Comparison of ENCODE assay signal across 26 cellular contexts in genomic region chr19:39304185-39304513, GRCh38. TPM values are rescaled to one million over a fixed set of nuclear protein-coding genes. Genes with fewer than 3 reads are reported as not detected.
DNase-seq lines count a peak whose midpoint lies in the region; ATAC-seq, FAIRE-seq and TF ChIP-seq lines count a peak whose summit lies in the region.
"Had no signal": no experiment of that assay in that cellular context is flagged by ENCODE, and none has a peak within 500 bp of the region (broad histone marks: within the 10 kb centered on the region; RNA-seq: fewer than 3 reads in every experiment).

No MANE protein-coding gene starts in this region.

- intact Hi-C loops in Right ventricle myocardium inferior (cut with DNase I) = no loop called here
- intact Hi-C loops in K562 (cut with micrococcal nuclease) = loop anchor here (10.0 kb wide), 1 partner anchor 49 kb away; no protein-coding TSS in a partner anchor
- intact Hi-C loops in esophagus squamous epithelium (cut with DNase I) = no loop called here

- ATAC-seq in Right ventricle myocardium inferior (no peak), K562 (no peak), GM23338 (no peak)
- no peak for ATAC-seq in naive thymus-derived CD8-positive, alpha-beta T cell

- CTCF ChIA-PET in K562 (lab: Yijun Ruan, JAX; ENCODE audit: low intra/inter-chr PET ratio) = no interaction called here

- H3F3A ChIP-seq in GM23338 (replicated peaks; ENCODE audit: low read depth) = peaks cover 11% of the 10 kb centered on the region

- peak overlapping the region in 2 of 10 donors; percentile 30 to 38 for H3K27ac Mint-ChIP-seq in naive thymus-derived CD8-positive, alpha-beta T cell
- no peak overlapping the region for H3K27ac Mint-ChIP-seq in GM23338
- H3K27ac Mint-ChIP-seq: CD4-positive, alpha-beta T cell; IgD-negative memory B cell had no signal

- FAIRE-seq in K562 (lab: Jason Lieb, UNC) = no peak

- no peak for TF ChIP-seq EP300 in K562 (IDR thresholded peaks at IDR 0.05; ENCODE audit: low read length)

- no peaks in the 10 kb centered on the region for H3K9me1 ChIP-seq in K562 (ENCODE audit: control insufficient read depth, insufficient read depth, low read length)

- H3K36me3 ChIP-seq in cardiac muscle cell = no peaks in the 10 kb centered on the region
- H3K36me3 ChIP-seq in K562 (ENCODE audit: control insufficient read depth, insufficient read depth, low read length) = peaks cover 10% of the 10 kb centered on the region; the same call in 1 of the 3 replicates
- H3K36me3 ChIP-seq in mesodermal cell (ENCODE audit: control insufficient read depth, insufficient read depth, low read length) = no peaks in the 10 kb centered on the region
- no peaks in the 10 kb centered on the region for H3K36me3 ChIP-seq in esophagus squamous epithelium
- no peaks in the 10 kb centered on the region for H3K36me3 ChIP-seq in GM23338 (ENCODE audit: insufficient read depth)

- DNase-seq in cardiac muscle cell (ENCODE audit: low read depth in 1 of 2, low spot score in 1 of 2) (no peak), Right ventricle myocardium inferior (ENCODE audit: missing footprints) (no peak), K562 (ENCODE audit: extremely low read depth in 1 of 4, low spot score in 3 of 4) (no peak), esophagus squamous epithelium (lab: John Stamatoyannopoulos, UW) (no peak), GM23338 (ENCODE audit: low spot score) (no peak)
- no peak for DNase-seq in naive thymus-derived CD8-positive, alpha-beta T cell
- DNase-seq: CD4-positive, alpha-beta T cell; DMS53; GM23248; HCEC 1CT; NCI-H1048; NCI-H1417; NCI-H1694 treated with DMSO at 0.1 percent for 48 hours; NCI-H2081; NCI-H2227 treated with DMSO at 0.1 percent for 48 hours; NCI-H526 treated with DMSO at 0.1 percent for 48 hours; RPMI8226; SHP77 had no signal

- no peak for TF ChIP-seq POLR2A in K562 (conservative IDR thresholded peaks at IDR 0.05)
- TF ChIP-seq POLR2A in esophagus squamous epithelium (IDR thresholded peaks at IDR 0.05) = no peak

- no peaks in the 10 kb centered on the region for H3K27me3 Mint-ChIP-seq in naive thymus-derived CD8-positive, alpha-beta T cell
- peaks cover 28% of the 10 kb centered on the region for H3K27me3 Mint-ChIP-seq in GM23338 (ENCODE audit: insufficient read depth, low read depth, poor library complexity)
- H3K27me3 Mint-ChIP-seq: CD4-positive, alpha-beta T cell had no signal

- no peak for TF ChIP-seq RAD21 in K562 (CRISPR knock-in tag; conservative IDR thresholded peaks at IDR 0.05 in 1 of 2, IDR thresholded peaks at IDR 0.05 in 1 of 2)

- no peak overlapping the region for H3K4me2 ChIP-seq in K562 (ENCODE audit: insufficient read depth, low read length)
- H3K4me2 ChIP-seq in GM23338 = no peak overlapping the region

- no peaks in the 10 kb centered on the region for H3K79me2 ChIP-seq in K562 (ENCODE audit: control insufficient read depth, insufficient read depth, low read length)
- no peaks in the 10 kb centered on the region for H3K79me2 ChIP-seq in GM23338 (replicated peaks; ENCODE audit: insufficient read depth)

- no peaks in the 10 kb centered on the region for H3K9me2 ChIP-seq in GM23338 (ENCODE audit: insufficient read depth)

- H3K9me3 ChIP-seq in cardiac muscle cell (ENCODE audit: low read depth) = no peaks in the 10 kb centered on the region
- H3K9me3 ChIP-seq in K562 (replicated peaks; ENCODE audit: control insufficient read depth, insufficient read depth, low read depth, low read length) = no peaks in the 10 kb centered on the region
- H3K9me3 ChIP-seq in mesodermal cell (ENCODE audit: control insufficient read depth, low read length) = no peaks in the 10 kb centered on the region
- H3K9me3 ChIP-seq in esophagus squamous epithelium = no peaks in the 10 kb centered on the region

- H3K4me3 Mint-ChIP-seq in naive thymus-derived CD8-positive, alpha-beta T cell = no peak overlapping the region
- no peak overlapping the region; the same call in 2 of the 3 replicates for H3K4me3 Mint-ChIP-seq in GM23338
- H3K4me3 Mint-ChIP-seq: CD4-positive, alpha-beta T cell; IgD-negative memory B cell had no signal

- H3K4me1 ChIP-seq in cardiac muscle cell (ENCODE audit: low read depth) (peaks cover 29% of the 10 kb centered on the region), K562 (replicated peaks in 1 of 2; ENCODE audit: control insufficient read depth in 2 of 2, insufficient read depth in 2 of 2, low read length in 2 of 2) (peaks cover 25 to 30% of the 10 kb centered on the region in 2 experiments), mesodermal cell (ENCODE audit: control insufficient read depth, insufficient read depth, low read length, poor library complexity, severe bottlenecking) (peaks cover 33% of the 10 kb centered on the region), esophagus squamous epithelium (peaks cover 8 to 17% (median 8%) of the 10 kb centered on the region in 3 donors), GM23338 (ENCODE audit: insufficient read depth) (peaks cover 28% of the 10 kb centered on the region)

- peak overlapping the region; percentile 62 for H3K27ac ChIP-seq in cardiac muscle cell
- H3K27ac ChIP-seq in K562 (ENCODE audit: extremely low read depth, low read depth, low read length) = no peak overlapping the region
- H3K27ac ChIP-seq in mesodermal cell (ENCODE audit: low read depth, low read length, severe bottlenecking) = peak overlapping the region; percentile 36
- no peak overlapping the region for H3K27ac ChIP-seq in esophagus squamous epithelium
- no peak overlapping the region for H3K27ac ChIP-seq in GM23338 (ENCODE audit: low read depth)
- H3K27ac ChIP-seq: GM23248, HL-60 had no signal

- BruUV-seq in K562 (replicated peaks; lab: Mats Ljungman, UMichigan) = no TSS peak

- no peaks in the 10 kb centered on the region for H3K9me3 Mint-ChIP-seq in naive thymus-derived CD8-positive, alpha-beta T cell
- H3K9me3 Mint-ChIP-seq in GM23338 = no peaks in the 10 kb centered on the region
- H3K9me3 Mint-ChIP-seq: CD4-positive, alpha-beta T cell; IgD-negative memory B cell had no signal

- TF ChIP-seq CTCF in cardiac muscle cell (IDR thresholded peaks at IDR 0.05; ENCODE audit: low read depth, low read length) (no peak), K562 (IDR thresholded peaks at IDR 0.05 in 2 of 3, conservative IDR thresholded peaks at IDR 0.05 in 1 of 3; ENCODE audit: insufficient read depth in 2 of 3, low read depth in 1 of 3, low read length in 3 of 3) (no peak), esophagus squamous epithelium (IDR thresholded peaks at IDR 0.05) (no peak), GM23338 (conservative IDR thresholded peaks at IDR 0.05; ENCODE audit: low read depth in 2 of 2) (no peak)

- H3K9ac ChIP-seq in K562 (ENCODE audit: insufficient read depth in 1 of 2, low read depth in 2 of 2, low read length in 2 of 2) = no peak overlapping the region
- H3K9ac ChIP-seq: GM23248 had no signal

- H4K20me1 ChIP-seq in K562 (replicated peaks; ENCODE audit: control insufficient read depth, insufficient read depth, low read length) = no peaks in the 10 kb centered on the region
- peaks cover 6% of the 10 kb centered on the region; the same call in 1 of the 2 replicates for H4K20me1 ChIP-seq in GM23338 (replicated peaks; ENCODE audit: insufficient read depth)

- H2AFZ ChIP-seq in K562 (ENCODE audit: low read depth, low read length) (no peak overlapping the region), GM23338 (no peak overlapping the region)
- H2AFZ ChIP-seq: GM23248 had no signal

- in situ Hi-C loops in K562 (cut with MboI) = no loop called here

- no peak overlapping the region for H3K4me3 ChIP-seq in cardiac muscle cell
- no peak overlapping the region for H3K4me3 ChIP-seq in K562
- no peak overlapping the region for H3K4me3 ChIP-seq in mesodermal cell (ENCODE audit: extremely low read depth, insufficient read depth, low read length, poor library complexity, severe bottlenecking)
- no peak overlapping the region for H3K4me3 ChIP-seq in esophagus squamous epithelium
- H3K4me3 ChIP-seq in GM23338 = no peak overlapping the region
- H3K4me3 ChIP-seq: GM23248 had no signal

- POLR2A ChIA-PET in K562 (lab: Yijun Ruan, JAX) = interaction anchor here (0.7 kb wide), 1 partner anchor 13 kb away, joined by 3 read pairs; no protein-coding TSS in a partner anchor
- POLR2A ChIA-PET in naive thymus-derived CD8-positive, alpha-beta T cell (lab: Charles Lee) = interaction anchor here (1.8 kb wide), 1 partner anchor 19 kb away, joined by 5 read pairs; no protein-coding TSS in a partner anchor

- H3K27me3 ChIP-seq in cardiac muscle cell (no peaks in the 10 kb centered on the region), K562 (ENCODE audit: control insufficient read depth in 2 of 2, insufficient read depth in 2 of 2, low read length in 2 of 2) (no peaks in the 10 kb centered on the region), esophagus squamous epithelium (peaks cover 0 to 66% (median 7%) of the 10 kb centered on the region in 4 donors), GM23338 (ENCODE audit: insufficient read depth) (peaks cover 23% of the 10 kb centered on the region)

- peaks cover 5 to 10% (median 8%) of the 10 kb centered on the region in 4 donors for H3K4me1 Mint-ChIP-seq in naive thymus-derived CD8-positive, alpha-beta T cell
- H3K4me1 Mint-ChIP-seq in GM23338 = peaks cover 35% of the 10 kb centered on the region

- peaks cover 0 to 7% (median 0%) of the 10 kb centered on the region in 3 donors for H3K36me3 Mint-ChIP-seq in naive thymus-derived CD8-positive, alpha-beta T cell
- H3K36me3 Mint-ChIP-seq in GM23338 (ENCODE audit: low read depth) = no peaks in the 10 kb centered on the region; the same call in 2 of the 3 replicates

RNA-seq across cellular contexts. Expression of gene IFNL1, which starts 7.9 kb away (rescaled TPM):
- total RNA-seq in cardiac muscle cell = not detected in 2 replicates
- polyA plus RNA-seq in cardiac muscle cell = not detected in 2 replicates
- total RNA-seq in Right ventricle myocardium inferior = not detected
- not detected in 2 replicates for total RNA-seq in K562 (2011; cell fraction: chromatin; rRNA removed; ENCODE audit: low replicate concordance)
- total RNA-seq in K562 (2011; cell fraction: nucleolus; rRNA removed) = not detected in 2 replicates
- not detected in 2 replicates for total RNA-seq in K562 (2011; cell fraction: nucleoplasm; rRNA removed)
- total RNA-seq in K562 (2014; rRNA removed) = not detected in 2 replicates
- not detected in 2 replicates for total RNA-seq in K562 (2014; rRNA removed; fragmentation: Illumina TruSeq; extraction: Trizol)
- total RNA-seq in K562 (2015; rRNA removed; fragmentation: Illumina TruSeq; extraction: Trizol) = not detected in 2 replicates
- not detected in 2 replicates for total RNA-seq in K562 (2021)
- polyA plus RNA-seq in K562 (2011; rRNA removed) = not detected in 2 replicates
- polyA plus RNA-seq in K562 (2011; cell fraction: cytosol; rRNA removed) = not detected in 2 replicates
- polyA plus RNA-seq in K562 (2011; cell fraction: nucleus; rRNA removed) = not detected in 2 replicates
- not detected in 2 replicates for polyA plus RNA-seq in K562 (2012)
- not detected in 2 replicates for polyA plus RNA-seq in K562 (2014; fragmentation: Illumina TruSeq; extraction: Trizol)
- polyA plus RNA-seq in K562 (2014; fragmentation: Nextera tagmentation; extraction: Ambion mirVana) = not detected
- polyA plus RNA-seq in K562 (2014; rRNA removed) = not detected in 2 replicates
- polyA minus RNA-seq in K562 (2011; rRNA and poly(A)+ RNA removed) = not detected in 2 replicates
- polyA minus RNA-seq in K562 (2011; cell fraction: cytosol; rRNA and poly(A)+ RNA removed) = not detected in 2 replicates
- not detected in 2 replicates for polyA minus RNA-seq in K562 (2011; cell fraction: nucleus; rRNA and poly(A)+ RNA removed)
- not detected for polyA plus RNA-seq in mesodermal cell (2013, experiment 1 of 2)
- not detected for polyA plus RNA-seq in mesodermal cell (2013, experiment 2 of 2)
- total RNA-seq in naive thymus-derived CD8-positive, alpha-beta T cell = not detected
- under 1 TPM in 1 of 3 donors, not detected in 2; 0.65 TPM for polyA plus RNA-seq in naive thymus-derived CD8-positive, alpha-beta T cell
- not detected for total RNA-seq in esophagus squamous epithelium
- total RNA-seq in GM23338 (2014; rRNA removed; shearing (Covaris generic)) = not detected in 2 replicates
- not detected in 2 replicates for polyA plus RNA-seq in GM23338 (2016; fragmentation: Nextera tagmentation; extraction: Ambion mirVana)
- total RNA-seq: A172; CD4-positive, alpha-beta T cell; Daoy; G401; GM23248; NCI-H460 had no signal
- polyA plus RNA-seq: BJ, GM23248, IgD-negative memory B cell had no signal

RNA-seq across cellular contexts. Expression of gene LRFN1, which starts 16.5 kb away (rescaled TPM):
- 10.3 and 19.4 TPM in 2 replicates for total RNA-seq in cardiac muscle cell
- polyA plus RNA-seq in cardiac muscle cell = 12.4 and 18.6 TPM in 2 replicates
- 0.41 TPM for total RNA-seq in Right ventricle myocardium inferior
- 2.3 and 5.9 TPM in 2 replicates for total RNA-seq in K562 (2011; cell fraction: chromatin; rRNA removed; ENCODE audit: low replicate concordance)
- 10.0 and 11.3 TPM in 2 replicates for total RNA-seq in K562 (2011; cell fraction: nucleolus; rRNA removed)
- 5.9 and 6.6 TPM in 2 replicates for total RNA-seq in K562 (2011; cell fraction: nucleoplasm; rRNA removed)
- total RNA-seq in K562 (2014; rRNA removed) = 3.8 and 5.0 TPM in 2 replicates
- total RNA-seq in K562 (2014; rRNA removed; fragmentation: Illumina TruSeq; extraction: Trizol) = 0.44 and 0.45 TPM in 2 replicates
- total RNA-seq in K562 (2015; rRNA removed; fragmentation: Illumina TruSeq; extraction: Trizol) = 1.1 and 1.3 TPM in 2 replicates
- 10.6 and 10.7 TPM in 2 replicates for total RNA-seq in K562 (2021)
- polyA plus RNA-seq in K562 (2011; rRNA removed) = 0.52 and 1.0 TPM in 2 replicates
- polyA plus RNA-seq in K562 (2011; cell fraction: cytosol; rRNA removed) = 1.9 and 4.7 TPM in 2 replicates
- polyA plus RNA-seq in K562 (2011; cell fraction: nucleus; rRNA removed) = 2.7 and 3.9 TPM in 2 replicates
- polyA plus RNA-seq in K562 (2012) = 4.1 and 4.7 TPM in 2 replicates
- 1.3 and 2.1 TPM in 2 replicates for polyA plus RNA-seq in K562 (2014; fragmentation: Illumina TruSeq; extraction: Trizol)
- polyA plus RNA-seq in K562 (2014; fragmentation: Nextera tagmentation; extraction: Ambion mirVana) = under 1 TPM; 0.13 TPM
- 3.9 and 4.6 TPM in 2 replicates for polyA plus RNA-seq in K562 (2014; rRNA removed)
- polyA minus RNA-seq in K562 (2011; rRNA and poly(A)+ RNA removed) = 0.98 and 1.0 TPM in 2 replicates
- polyA minus RNA-seq in K562 (2011; cell fraction: cytosol; rRNA and poly(A)+ RNA removed) = 2.8 and 5.5 TPM in 2 replicates
- 2.7 and 3.8 TPM in 2 replicates for polyA minus RNA-seq in K562 (2011; cell fraction: nucleus; rRNA and poly(A)+ RNA removed)
- 3.8 TPM for polyA plus RNA-seq in mesodermal cell (2013, experiment 1 of 2)
- 3.3 TPM for polyA plus RNA-seq in mesodermal cell (2013, experiment 2 of 2)
- total RNA-seq in naive thymus-derived CD8-positive, alpha-beta T cell = 10 to 100 TPM; 10.1 TPM
- polyA plus RNA-seq in naive thymus-derived CD8-positive, alpha-beta T cell = 1 to 10 TPM; 3.2 to 4.4 (median 3.5) TPM
- 1 to 10 TPM in 1 of 4 donors, under 1 TPM in 3; 0.35 to 1.3 (median 0.67) TPM for total RNA-seq in esophagus squamous epithelium
- 8.1 and 10.0 TPM in 2 replicates for total RNA-seq in GM23338 (2014; rRNA removed; shearing (Covaris generic))
- 3.2 and 4.1 TPM in 2 replicates for polyA plus RNA-seq in GM23338 (2016; fragmentation: Nextera tagmentation; extraction: Ambion mirVana)
- total RNA-seq: GM23248 had no signal
- polyA plus RNA-seq: GM23248 had no signal

RNA-seq across cellular contexts. Expression of gene GMFG, which starts 31.7 kb away (rescaled TPM):
- total RNA-seq in cardiac muscle cell = not detected in 2 replicates
- polyA plus RNA-seq in cardiac muscle cell = 2.3 and 3.2 TPM in 2 replicates
- 20.2 TPM for total RNA-seq in Right ventricle myocardium inferior
- 7.6 and 17.2 TPM in 2 replicates for total RNA-seq in K562 (2011; cell fraction: chromatin; rRNA removed; ENCODE audit: low replicate concordance)
- total RNA-seq in K562 (2011; cell fraction: nucleolus; rRNA removed) = 11.3 and 11.6 TPM in 2 replicates
- 14.4 and 17.5 TPM in 2 replicates for total RNA-seq in K562 (2011; cell fraction: nucleoplasm; rRNA removed)
- 37.1 and 48.4 TPM in 2 replicates for total RNA-seq in K562 (2014; rRNA removed)
- 48.5 and 59.1 TPM in 2 replicates for total RNA-seq in K562 (2014; rRNA removed; fragmentation: Illumina TruSeq; extraction: Trizol)
- total RNA-seq in K562 (2015; rRNA removed; fragmentation: Illumina TruSeq; extraction: Trizol) = 52.8 and 55.6 TPM in 2 replicates
- 51.8 and 58.6 TPM in 2 replicates for total RNA-seq in K562 (2021)
- 91.3 and 101 TPM in 2 replicates for polyA plus RNA-seq in K562 (2011; rRNA removed)
- polyA plus RNA-seq in K562 (2011; cell fraction: cytosol; rRNA removed) = 45.0 and 75.1 TPM in 2 replicates
- polyA plus RNA-seq in K562 (2011; cell fraction: nucleus; rRNA removed) = 35.8 and 51.3 TPM in 2 replicates
- 108 and 198 TPM in 2 replicates for polyA plus RNA-seq in K562 (2012)
- 49.0 and 60.2 TPM in 2 replicates for polyA plus RNA-seq in K562 (2014; fragmentation: Illumina TruSeq; extraction: Trizol)
- polyA plus RNA-seq in K562 (2014; fragmentation: Nextera tagmentation; extraction: Ambion mirVana) = 100 to 1,000 TPM; 133 to 152 TPM
- polyA plus RNA-seq in K562 (2014; rRNA removed) = 61.3 and 70.7 TPM in 2 replicates
- polyA minus RNA-seq in K562 (2011; rRNA and poly(A)+ RNA removed) = 23.5 and 24.2 TPM in 2 replicates
- polyA minus RNA-seq in K562 (2011; cell fraction: cytosol; rRNA and poly(A)+ RNA removed) = 8.4 and 10.6 TPM in 2 replicates
- polyA minus RNA-seq in K562 (2011; cell fraction: nucleus; rRNA and poly(A)+ RNA removed) = 2.2 and 9.1 TPM in 2 replicates
- polyA plus RNA-seq in mesodermal cell (2013, experiment 1 of 2) = 31.0 TPM
- 25.4 TPM for polyA plus RNA-seq in mesodermal cell (2013, experiment 2 of 2)
- total RNA-seq in naive thymus-derived CD8-positive, alpha-beta T cell = 100 to 1,000 TPM; 373 to 393 TPM
- polyA plus RNA-seq in naive thymus-derived CD8-positive, alpha-beta T cell = 1,000 to 10,000 TPM; 1,026 to 1,392 (median 1,316) TPM
- 10 to 100 TPM in 1 of 4 donors, 1 to 10 TPM in 3; 1.9 to 15.8 (median 4.5) TPM for total RNA-seq in esophagus squamous epithelium
- not detected in 2 replicates for total RNA-seq in GM23338 (2014; rRNA removed; shearing (Covaris generic))
- polyA plus RNA-seq in GM23338 (2016; fragmentation: Nextera tagmentation; extraction: Ambion mirVana) = 1.0 and 1.3 TPM in 2 replicates
- total RNA-seq: A172, G401, GM23248, NCI-H460 had no signal

RNA-seq across cellular contexts. Expression of gene IFNL2, which starts 36.0 kb away (rescaled TPM):
- total RNA-seq in cardiac muscle cell (not detected in 2 replicates), Right ventricle myocardium inferior (not detected), K562 (2014; rRNA removed) (not detected in 2 replicates), K562 (2014; rRNA removed; fragmentation: Illumina TruSeq; extraction: Trizol) (not detected in 2 replicates), K562 (2015; rRNA removed; fragmentation: Illumina TruSeq; extraction: Trizol) (not detected in 2 replicates), K562 (2021) (not detected in 2 replicates), esophagus squamous epithelium (not detected)
- polyA plus RNA-seq in cardiac muscle cell (not detected in 2 replicates), K562 (2011; rRNA removed) (not detected in 2 replicates), K562 (2014; fragmentation: Illumina TruSeq; extraction: Trizol) (not detected in 2 replicates), K562 (2014; fragmentation: Nextera tagmentation; extraction: Ambion mirVana) (not detected), K562 (2014; rRNA removed) (not detected in 2 replicates), GM23338 (2016; fragmentation: Nextera tagmentation; extraction: Ambion mirVana) (not detected in 2 replicates)
- total RNA-seq in K562 (2011; cell fraction: chromatin; rRNA removed; ENCODE audit: low replicate concordance) = not detected in 2 replicates
- not detected in 2 replicates for total RNA-seq in K562 (2011; cell fraction: nucleolus; rRNA removed)
- not detected in 2 replicates for total RNA-seq in K562 (2011; cell fraction: nucleoplasm; rRNA removed)
- polyA plus RNA-seq in K562 (2011; cell fraction: cytosol; rRNA removed) = not detected in 2 replicates
- not detected in 2 replicates for polyA plus RNA-seq in K562 (2011; cell fraction: nucleus; rRNA removed)
- polyA plus RNA-seq in K562 (2012) = not detected in 2 replicates
- polyA minus RNA-seq in K562 (2011; rRNA and poly(A)+ RNA removed) = not detected in 2 replicates
- polyA minus RNA-seq in K562 (2011; cell fraction: cytosol; rRNA and poly(A)+ RNA removed) = not detected in 2 replicates
- polyA minus RNA-seq in K562 (2011; cell fraction: nucleus; rRNA and poly(A)+ RNA removed) = not detected in 2 replicates
- polyA plus RNA-seq in mesodermal cell (2013, experiment 1 of 2) = not detected
- polyA plus RNA-seq in mesodermal cell (2013, experiment 2 of 2) = not detected
- not detected for total RNA-seq in naive thymus-derived CD8-positive, alpha-beta T cell
- polyA plus RNA-seq in naive thymus-derived CD8-positive, alpha-beta T cell = not detected
- total RNA-seq in GM23338 (2014; rRNA removed; shearing (Covaris generic)) = not detected in 2 replicates
- total RNA-seq: A172; CD4-positive, alpha-beta T cell; Daoy; G401; GM23248; NCI-H460 had no signal
- polyA plus RNA-seq: BJ, GM23248, IgD-negative memory B cell had no signal

RNA-seq across cellular contexts. Expression of gene SAMD4B, which starts 38.1 kb away (rescaled TPM):
- 158 and 183 TPM in 2 replicates for total RNA-seq in cardiac muscle cell
- 120 and 139 TPM in 2 replicates for polyA plus RNA-seq in cardiac muscle cell
- total RNA-seq in Right ventricle myocardium inferior = 40.6 TPM
- 114 and 163 TPM in 2 replicates for total RNA-seq in K562 (2011; cell fraction: chromatin; rRNA removed; ENCODE audit: low replicate concordance)
- 74.5 and 86.1 TPM in 2 replicates for total RNA-seq in K562 (2011; cell fraction: nucleolus; rRNA removed)
- 116 and 164 TPM in 2 replicates for total RNA-seq in K562 (2011; cell fraction: nucleoplasm; rRNA removed)
- 41.1 and 55.2 TPM in 2 replicates for total RNA-seq in K562 (2014; rRNA removed)
- total RNA-seq in K562 (2014; rRNA removed; fragmentation: Illumina TruSeq; extraction: Trizol) = 17.2 and 19.9 TPM in 2 replicates
- total RNA-seq in K562 (2015; rRNA removed; fragmentation: Illumina TruSeq; extraction: Trizol) = 38.0 and 42.2 TPM in 2 replicates
- total RNA-seq in K562 (2021) = 86.3 and 90.5 TPM in 2 replicates
- 20.9 and 54.2 TPM in 2 replicates for polyA plus RNA-seq in K562 (2011; rRNA removed)
- 38.5 and 56.2 TPM in 2 replicates for polyA plus RNA-seq in K562 (2011; cell fraction: cytosol; rRNA removed)
- polyA plus RNA-seq in K562 (2011; cell fraction: nucleus; rRNA removed) = 81.0 and 127 TPM in 2 replicates
- polyA plus RNA-seq in K562 (2012) = 86.0 and 136 TPM in 2 replicates
- 81.8 and 105 TPM in 2 replicates for polyA plus RNA-seq in K562 (2014; fragmentation: Illumina TruSeq; extraction: Trizol)
- 1 to 10 TPM; 3.4 to 5.9 TPM for polyA plus RNA-seq in K562 (2014; fragmentation: Nextera tagmentation; extraction: Ambion mirVana)
- polyA plus RNA-seq in K562 (2014; rRNA removed) = 76.4 and 77.0 TPM in 2 replicates
- 22.5 and 27.0 TPM in 2 replicates for polyA minus RNA-seq in K562 (2011; rRNA and poly(A)+ RNA removed)
- polyA minus RNA-seq in K562 (2011; cell fraction: cytosol; rRNA and poly(A)+ RNA removed) = 59.6 and 84.3 TPM in 2 replicates
- 23.4 and 27.1 TPM in 2 replicates for polyA minus RNA-seq in K562 (2011; cell fraction: nucleus; rRNA and poly(A)+ RNA removed)
- 128 TPM for polyA plus RNA-seq in mesodermal cell (2013, experiment 1 of 2)
- 95.1 TPM for polyA plus RNA-seq in mesodermal cell (2013, experiment 2 of 2)
- 10 to 100 TPM; 49.8 to 55.2 TPM for total RNA-seq in naive thymus-derived CD8-positive, alpha-beta T cell
- 10 to 100 TPM in 1 of 3 donors, 1 to 10 TPM in 2; 5.4 to 12.3 (median 6.4) TPM for polyA plus RNA-seq in naive thymus-derived CD8-positive, alpha-beta T cell
- 100 to 1,000 TPM in 1 of 4 donors, 10 to 100 TPM in 3; 49.1 to 131 (median 75.2) TPM for total RNA-seq in esophagus squamous epithelium
- 124 and 172 TPM in 2 replicates for total RNA-seq in GM23338 (2014; rRNA removed; shearing (Covaris generic))
- polyA plus RNA-seq in GM23338 (2016; fragmentation: Nextera tagmentation; extraction: Ambion mirVana) = 104 and 107 TPM in 2 replicates

Comparison
In these comparisons a context has a peak if more than half of its experiments do, and no peak if none do; other contexts are left out.
1. H3K27ac ChIP-seq: peak in cardiac muscle cell (single experiment) and mesodermal cell (single experiment); none in K562 (single experiment), esophagus squamous epithelium (0 of 4) and GM23338 (single experiment).
2. RNA of gene GMFG, which starts 31.7 kb away (total RNA-seq): 373 to 393 TPM in naive thymus-derived CD8-positive, alpha-beta T cell; 7.6 to 59.1 TPM in K562, 20.2 TPM in Right ventricle myocardium inferior (single experiment), 1.9 to 15.8 TPM in esophagus squamous epithelium, not detected in cardiac muscle cell and not detected in GM23338; every median in the first group is over 4 times any median in the second.